9 cellular contexts compared by ENCODE assay signal in the genomic region with DNA sequence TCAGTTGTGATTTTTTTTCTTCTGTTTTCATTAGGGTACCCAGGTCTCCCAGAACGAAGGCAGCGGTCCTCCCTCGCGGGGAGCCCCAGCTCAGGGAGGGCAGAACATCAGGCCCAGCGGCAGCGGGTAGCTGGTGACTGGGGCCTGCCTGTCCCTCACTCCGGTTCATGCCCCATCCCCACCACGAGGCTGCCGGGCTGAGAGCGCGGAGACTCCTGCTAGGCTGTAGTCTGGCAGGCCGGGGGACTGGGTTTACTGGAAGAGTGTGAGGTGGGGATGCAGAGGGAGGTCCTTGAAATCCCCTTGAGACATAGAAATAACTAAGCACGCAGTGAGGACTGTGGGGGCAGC. TPM values are rescaled to one million over a fixed set of nuclear protein-coding genes. Genes with fewer than 3 reads are reported as not detected.
A peak's percentile ranks its signal among the peaks of the same experiment; 100 is the strongest.
DNase-seq lines count a peak whose midpoint lies in the region; ATAC-seq, FAIRE-seq and TF ChIP-seq lines count a peak whose summit lies in the region.
"Had no signal": no experiment of that assay in that cellular context is flagged by ENCODE, and none has a peak within 500 bp of the region (broad histone marks: within the 10 kb centered on the region; RNA-seq: fewer than 3 reads in every experiment).

No MANE protein-coding gene starts in this region.

- H3K36me3 ChIP-seq in H1 (ENCODE audit: control insufficient read depth in 2 of 4, insufficient read depth in 4 of 4, low read length in 3 of 4) (no peaks in the 10 kb centered on the region), pancreas (no peaks in the 10 kb centered on the region)

- no peaks in the 10 kb centered on the region for H4K20me1 ChIP-seq in H1 (replicated peaks in 1 of 2; ENCODE audit: control insufficient read depth in 1 of 2, insufficient read depth in 2 of 2, low read length in 2 of 2)

- H3K27me3 ChIP-seq in H1 (replicated peaks in 1 of 4; ENCODE audit: control insufficient read depth in 3 of 4, extremely low read depth in 1 of 4, insufficient read depth in 3 of 4, low read length in 3 of 4) (peaks cover 2 to 18% (median 14%) of the 10 kb centered on the region in 4 experiments; a peak in 5 of 7 replicates), pancreas (peaks cover 0 to 5% (median 0%) of the 10 kb centered on the region in 4 donors)

- peaks cover 7% of the 10 kb centered on the region for H3K27me3 Mint-ChIP-seq in activated CD4-positive, alpha-beta memory T cell treated with anti-CD3 and anti-CD28 coated beads, Interleukin-2, amount 10 ng/mL, durations not matched to agents 7 days and 5 days

- H3K4me1 Mint-ChIP-seq in activated CD4-positive, alpha-beta memory T cell treated with anti-CD3 and anti-CD28 coated beads, Interleukin-2, amount 10 ng/mL, durations not matched to agents 7 days and 5 days, result peaks cover 7% of the 10 kb centered on the region

- no peak overlapping the region for H3K27ac ChIP-seq in H1 (ENCODE audit: low read depth, low read length)
- no peak overlapping the region for H3K27ac ChIP-seq in pancreas
- H3K27ac ChIP-seq: epithelial cell of prostate had no signal

- peak overlapping the region; percentile 56 to 92 for H3K4me2 ChIP-seq in H1 (ENCODE audit: insufficient read depth in 1 of 2, low read depth in 2 of 2, low read length in 2 of 2)

- H3K27ac Mint-ChIP-seq in activated CD4-positive, alpha-beta memory T cell treated with anti-CD3 and anti-CD28 coated beads, Interleukin-2, amount 10 ng/mL, durations not matched to agents 7 days and 5 days, result no peak overlapping the region

- no peaks in the 10 kb centered on the region for H3K36me3 Mint-ChIP-seq in activated CD4-positive, alpha-beta memory T cell treated with anti-CD3 and anti-CD28 coated beads, Interleukin-2, amount 10 ng/mL, durations not matched to agents 7 days and 5 days (ENCODE audit: low read depth)

- H3K9me3 Mint-ChIP-seq in activated CD4-positive, alpha-beta memory T cell treated with anti-CD3 and anti-CD28 coated beads, Interleukin-2, amount 10 ng/mL, durations not matched to agents 7 days and 5 days, result no peaks in the 10 kb centered on the region

- peak overlapping the region; percentile 92 for H2AFZ ChIP-seq in H1 (ENCODE audit: low read length)

- intact Hi-C loops in pancreas (cut with DNase I), result loop anchor here in 1 of 3 donors (10.0 kb wide), 1 partner anchor 286 kb away; no protein-coding TSS in a partner anchor

- H4K8ac ChIP-seq in H1 (ENCODE audit: extremely low read depth, insufficient read depth, low read length), result no peak overlapping the region

- no peak for TF ChIP-seq EP300 in H1 (IDR thresholded peaks at IDR 0.05; ENCODE audit: borderline replicate concordance in 1 of 2, low read depth in 2 of 2, low read length in 2 of 2)

- no peak overlapping the region for H4K5ac ChIP-seq in H1 (ENCODE audit: insufficient read length, low read depth, low read length)

- no peak overlapping the region for H3K23ac ChIP-seq in H1 (ENCODE audit: insufficient read length)

- WGBS in H1 (ENCODE audit: extremely low coverage in 1 of 2, insufficient coverage in 1 of 2, insufficient read length in 1 of 2, insufficient replicate concordance in 2 of 2, low coverage in 1 of 2, low lambda C conversion rate in 2 of 2, missing lambda C conversion rate in 1 of 2), 2 experiments, result 9% methylated on average over 13 of the region's 13 CpGs; no CpG with 5 or more reads in 1 of the 2 experiments
- 27 to 40% methylated on average over 13 of the region's 13 CpGs for WGBS in pancreas, 2 donors

- H3K56ac ChIP-seq in H1 (replicated peaks; ENCODE audit: insufficient read length, low read depth, low read length), result peak overlapping the region; percentile 48

- H3K79me1 ChIP-seq in H1 (ENCODE audit: low read depth, low read length), result no peaks in the 10 kb centered on the region

- H3K4me3 ChIP-seq in H1 (ENCODE audit: extremely low read depth in 1 of 4, insufficient read depth in 2 of 4, low read depth in 3 of 4, low read length in 4 of 4), result peak overlapping the region; percentile 19 to 60 (median 56); a peak in 7 of 8 replicates
- peak overlapping the region in 1 of 4 donors; percentile 17 for H3K4me3 ChIP-seq in pancreas

- no peak overlapping the region for H3K9ac ChIP-seq in H1 (replicated peaks in 1 of 4; ENCODE audit: extremely low read depth in 1 of 4, low read depth in 3 of 4, low read length in 3 of 4)

- no peak overlapping the region for H3K14ac ChIP-seq in H1 (ENCODE audit: insufficient read length)

- no peak overlapping the region for H3K4ac ChIP-seq in H1 (replicated peaks; ENCODE audit: insufficient read length, low read depth, low read length)

- H3K4me3 Mint-ChIP-seq in activated CD4-positive, alpha-beta memory T cell treated with anti-CD3 and anti-CD28 coated beads, Interleukin-2, amount 10 ng/mL, durations not matched to agents 7 days and 5 days, result no peak overlapping the region

- TF ChIP-seq POLR2A in H1 (IDR thresholded peaks at IDR 0.05; ENCODE audit: control extremely low read depth in 1 of 2, low read depth in 2 of 2, low read length in 2 of 2), result no peak

- H4K91ac ChIP-seq in H1 (replicated peaks; ENCODE audit: insufficient read length, low read length), result no peak overlapping the region

- peak overlapping the region; percentile 27; the same call in 1 of the 2 replicates for H2BK12ac ChIP-seq in H1 (ENCODE audit: low read depth, low read length)

- CTCF ChIA-PET in H1 (lab: Charles Lee; ENCODE audit: partially characterized antibody), result interaction anchor here (0.7 to 5.3 kb wide), 34 partner anchors 9 to 765 kb away, joined by 3 to 70 read pairs (median 4); a partner anchor contains a TSS
- CTCF ChIA-PET in activated CD4-positive, alpha-beta memory T cell treated with anti-CD3 and anti-CD28 coated beads, Interleukin-2, amount 10 ng/mL, durations not matched to agents 7 days and 5 days (lab: Charles Lee), result interaction anchor here (1.0 to 1.7 kb wide), 4 partner anchors 11 to 284 kb away, joined by 4 to 7 read pairs (median 5); no protein-coding TSS in a partner anchor

- H3K9me3 ChIP-seq in H1 (ENCODE audit: insufficient read depth in 2 of 2, low read depth in 1 of 2, low read length in 1 of 2) (no peaks in the 10 kb centered on the region), pancreas (no peaks in the 10 kb centered on the region)

- no peak overlapping the region for H2BK120ac ChIP-seq in H1 (replicated peaks; ENCODE audit: low read depth, low read length)

- no peak overlapping the region for H2BK20ac ChIP-seq in H1 (ENCODE audit: low read length)

- POLR2A ChIA-PET in H1 (lab: Charles Lee; ENCODE audit: partially characterized antibody), result interaction anchor here (1.3 to 1.9 kb wide), 2 partner anchors 9 to 17 kb away, joined by 6 read pairs; a partner anchor contains a TSS
- POLR2A ChIA-PET in activated CD4-positive, alpha-beta memory T cell treated with anti-CD3 and anti-CD28 coated beads, Interleukin-2, amount 10 ng/mL, durations not matched to agents 7 days and 5 days (lab: Charles Lee), result no interaction called here

- H3K23me2 ChIP-seq in H1 (ENCODE audit: low read depth, low read length), result peaks cover 8% of the 10 kb centered on the region; the same call in 1 of the 2 replicates

- TF ChIP-seq CTCF in H1 (IDR thresholded peaks at IDR 0.05; ENCODE audit: control extremely low read depth in 1 of 3, insufficient read depth in 1 of 3, low read depth in 1 of 3, low read length in 3 of 3) (no peak), pancreas (IDR thresholded peaks at IDR 0.05) (no peak)

- no peak overlapping the region for H2AK5ac ChIP-seq in H1 (ENCODE audit: low read depth, low read length)

- no peaks in the 10 kb centered on the region for H3K79me2 ChIP-seq in H1 (ENCODE audit: control insufficient read depth in 1 of 2, insufficient read depth in 2 of 2, low read length in 2 of 2)

- H3K4me1 ChIP-seq in H1 (replicated peaks in 1 of 4; ENCODE audit: control insufficient read depth in 3 of 4, insufficient read depth in 4 of 4, low read length in 3 of 4) (peaks cover 0 to 6% (median 2%) of the 10 kb centered on the region in 4 experiments; a peak in 4 of 7 replicates), pancreas (peaks cover 0 to 3% (median 0%) of the 10 kb centered on the region in 3 donors)

- FAIRE-seq in H1 (lab: Jason Lieb, UNC) (no peak), pancreas (lab: Jason Lieb, UNC) (no peak)

- no peak overlapping the region for H2BK15ac ChIP-seq in H1 (ENCODE audit: low read length)

- no peak for TF ChIP-seq RAD21 in H1 (IDR thresholded peaks at IDR 0.05 in 1 of 2, conservative IDR thresholded peaks at IDR 0.05 in 1 of 2; ENCODE audit: low read depth in 2 of 2, low read length in 2 of 2)

- H2BK5ac ChIP-seq in H1 (ENCODE audit: low read depth, low read length), result no peak overlapping the region

- peak in 1 of 2 experiments; percentile 67 for DNase-seq in H1 (ENCODE audit: low read depth in 1 of 2, low spot score in 2 of 2)
- DNase-seq in pancreas, result peak in 3 of 6 donors; percentile 20 to 71 (median 62)
- no peak for DNase-seq in SHP77 (lab: John Stamatoyannopoulos, UW)
- DNase-seq in NCI-H128 (lab: John Stamatoyannopoulos, UW; ENCODE audit: unreplicated experiment), result no peak
- no peak for DNase-seq in GM19240 (ENCODE audit: insufficient read length, low spot score)
- no peak for DNase-seq in activated CD4-positive, alpha-beta memory T cell treated with anti-CD3 and anti-CD28 coated beads, Interleukin-2, amount 10 ng/mL, durations not matched to agents 7 days and 5 days

- ATAC-seq in GM18909 (IDR thresholded peaks at IDR 0.05; ENCODE audit: poor library complexity, unreplicated experiment) (peak; percentile 13), HG03066 (IDR thresholded peaks at IDR 0.05; ENCODE audit: low read depth, unreplicated experiment) (peak; percentile 10), pancreas (peak in 3 of 4 donors; percentile 21 to 48 (median 36))

- H3K18ac ChIP-seq in H1 (ENCODE audit: extremely low read depth, low read length), result no peak overlapping the region

RNA-seq across cellular contexts. Expression of a gene that starts 10.5 kb away (rescaled TPM):
- total RNA-seq in H1 (2021; fragmentation: NEBNext Ultra II Directional; extraction: Animal tissue kit (Norgen Biotek cat#: 25700)), result 0.39 and 0.42 TPM in 2 replicates
- polyA plus RNA-seq in H1 (2011; rRNA removed) (0.22 and 0.42 TPM in 2 replicates), pancreas (under 1 TPM; 0.04 to 0.23 TPM)
- polyA plus RNA-seq in H1 (2011; cell fraction: cytosol; rRNA removed), result 0.32 TPM
- polyA plus RNA-seq in H1 (2011; cell fraction: nucleus; rRNA removed), result 0.68 TPM
- polyA plus RNA-seq in H1 (2012, experiment 1 of 2), result 0.30 to 0.42 TPM (median 0.34 TPM) in 4 replicates
- 0.08 TPM for polyA plus RNA-seq in H1 (2012, experiment 2 of 2)
- polyA plus RNA-seq in H1 (2013, experiment 1 of 2), result 0.41 TPM
- polyA plus RNA-seq in H1 (2013, experiment 2 of 2), result 0.40 TPM
- polyA minus RNA-seq in H1 (2011; rRNA and poly(A)+ RNA removed), result 0.76 and 1.1 TPM in 2 replicates
- not detected for polyA minus RNA-seq in H1 (2011; cell fraction: cytosol; rRNA and poly(A)+ RNA removed)
- polyA minus RNA-seq in H1 (2011; cell fraction: nucleus; rRNA and poly(A)+ RNA removed), result 0.20 TPM
- total RNA-seq in pancreas, result under 1 TPM in 1 of 6 donors, not detected in 5; 0.19 TPM
- not detected for total RNA-seq in activated CD4-positive, alpha-beta memory T cell treated with anti-CD3 and anti-CD28 coated beads, Interleukin-2, amount 10 ng/mL, durations not matched to agents 7 days and 5 days

RNA-seq across cellular contexts. Expression of a gene that starts 16.7 kb away (rescaled TPM):
- total RNA-seq in H1 (2021; fragmentation: NEBNext Ultra II Directional; extraction: Animal tissue kit (Norgen Biotek cat#: 25700)), result 4.1 and 4.3 TPM in 2 replicates
- polyA plus RNA-seq in H1 (2011; rRNA removed), result 2.9 and 3.6 TPM in 2 replicates
- 2.6 TPM for polyA plus RNA-seq in H1 (2011; cell fraction: cytosol; rRNA removed)
- 7.2 TPM for polyA plus RNA-seq in H1 (2011; cell fraction: nucleus; rRNA removed)
- 2.3 to 3.5 TPM (median 2.9 TPM) in 4 replicates for polyA plus RNA-seq in H1 (2012, experiment 1 of 2)
- 1.3 TPM for polyA plus RNA-seq in H1 (2012, experiment 2 of 2)
- 3.6 TPM for polyA plus RNA-seq in H1 (2013, experiment 1 of 2)
- 2.8 TPM for polyA plus RNA-seq in H1 (2013, experiment 2 of 2)
- 8.7 and 10.2 TPM in 2 replicates for polyA minus RNA-seq in H1 (2011; rRNA and poly(A)+ RNA removed)
- 3.3 TPM for polyA minus RNA-seq in H1 (2011; cell fraction: cytosol; rRNA and poly(A)+ RNA removed)
- polyA minus RNA-seq in H1 (2011; cell fraction: nucleus; rRNA and poly(A)+ RNA removed), result 12.3 TPM
- total RNA-seq in pancreas, result under 1 TPM; 0.23 to 0.52 (median 0.32) TPM
- under 1 TPM; 0.11 to 0.77 TPM for polyA plus RNA-seq in pancreas
- total RNA-seq in activated CD4-positive, alpha-beta memory T cell treated with anti-CD3 and anti-CD28 coated beads, Interleukin-2, amount 10 ng/mL, durations not matched to agents 7 days and 5 days, result not detected
